In genomic region chr20:60725311-60725906, GRCh38 we compare ENCODE assay signal across 20 cellular contexts.
DNase-seq lines count a peak whose midpoint lies in the region; ATAC-seq, FAIRE-seq and TF ChIP-seq lines count a peak whose summit lies in the region.
"Had no signal": no experiment of that assay in that cellular context is flagged by ENCODE, and none has a peak within 500 bp of the region (broad histone marks: within the 10 kb centered on the region; RNA-seq: fewer than 3 reads in every experiment).

No MANE protein-coding gene starts in this region.

- no peak for ATAC-seq in A549
- no peak for ATAC-seq in IMR-90 (ENCODE audit: low read depth)
- ATAC-seq in GM18505 (IDR thresholded peaks at IDR 0.05; ENCODE audit: unreplicated experiment): no peak
- no peak for ATAC-seq in GM21447 (IDR thresholded peaks at IDR 0.05; ENCODE audit: unreplicated experiment)
- no peak for ATAC-seq in Right ventricle myocardium superior (ENCODE audit: poor library complexity)
- ATAC-seq: CD8-positive, alpha-beta T cell; GM23338 had no signal

- H2AFZ ChIP-seq in IMR-90 (replicated peaks; ENCODE audit: low read length, poor library complexity): no peak overlapping the region
- no peak overlapping the region for H2AFZ ChIP-seq in H1 (ENCODE audit: low read length)
- H2AFZ ChIP-seq: GM23338 had no signal

- intact Hi-C loops in IMR-90 (cut with micrococcal nuclease) (no loop called here), Right ventricle myocardium superior (cut with DNase I) (no loop called here)

- H2BK5ac ChIP-seq in IMR-90 (ENCODE audit: low read depth, low read length, poor library complexity, severe bottlenecking) (no peak overlapping the region), H1 (ENCODE audit: low read depth, low read length) (no peak overlapping the region)

- POLR2A ChIA-PET in A549 (lab: Yijun Ruan, JAX): no interaction called here
- POLR2A ChIA-PET in IMR-90 (lab: Charles Lee; ENCODE audit: unreplicated experiment): no interaction called here
- POLR2A ChIA-PET in H1 (lab: Charles Lee; ENCODE audit: partially characterized antibody): no interaction called here

- no peak overlapping the region for H3K23ac ChIP-seq in IMR-90 (ENCODE audit: low read depth, low read length)
- H3K23ac ChIP-seq in H1 (ENCODE audit: insufficient read length): no peak overlapping the region

- WGBS in A549 (ENCODE audit: missing lambda C conversion rate): 0% methylated on average over 4 of the region's 4 CpGs
- WGBS in IMR-90 (ENCODE audit: extremely low coverage in 2 of 2, insufficient read length in 1 of 2), 2 experiments: 18 to 100% methylated on average over 1 to 2 of the region's 4 CpGs
- WGBS in H1 (ENCODE audit: extremely low coverage in 1 of 2, insufficient coverage in 1 of 2, insufficient read length in 1 of 2, insufficient replicate concordance in 2 of 2, low coverage in 1 of 2, low lambda C conversion rate in 2 of 2, missing lambda C conversion rate in 1 of 2), 2 experiments: 94 to 100% methylated on average over 1 to 4 of the region's 4 CpGs

- FAIRE-seq in A549 (lab: Jason Lieb, UNC): peak; percentile 68
- FAIRE-seq in H1 (lab: Jason Lieb, UNC): no peak
- FAIRE-seq: G401.6, GM12892, GM19239, H54 had no signal

- H3K4ac ChIP-seq in IMR-90 (ENCODE audit: low read depth, low read length): no peak overlapping the region
- no peak overlapping the region for H3K4ac ChIP-seq in H1 (replicated peaks; ENCODE audit: insufficient read length, low read depth, low read length)

- in situ Hi-C loops in IMR-90 (cut with MboI; ENCODE audit: low sequenced_read_pairs): no loop called here

- no peaks in the 10 kb centered on the region for H3K9me3 ChIP-seq in A549
- H3K9me3 ChIP-seq in IMR-90 (ENCODE audit: control insufficient read depth, insufficient read depth, low read length): peaks cover 3% of the 10 kb centered on the region; the same call in 1 of the 2 replicates
- peaks cover 2% of the 10 kb centered on the region in 2 experiments; a peak in 2 of 4 replicates for H3K9me3 ChIP-seq in H1 (ENCODE audit: insufficient read depth in 2 of 2, low read depth in 1 of 2, low read length in 1 of 2)
- H3K9me3 ChIP-seq: BLaER1, Caco-2, HAP-1 had no signal

- no peak for TF ChIP-seq RAD21 in A549 (conservative IDR thresholded peaks at IDR 0.05 in 1 of 2, IDR thresholded peaks at IDR 0.05 in 1 of 2)
- TF ChIP-seq RAD21 in IMR-90 (IDR thresholded peaks at IDR 0.05; ENCODE audit: low read length): no peak
- TF ChIP-seq RAD21 in H1 (IDR thresholded peaks at IDR 0.05 in 1 of 2, conservative IDR thresholded peaks at IDR 0.05 in 1 of 2; ENCODE audit: low read depth in 2 of 2, low read length in 2 of 2): no peak

- H3K18ac ChIP-seq in IMR-90 (ENCODE audit: low read depth, low read length) (no peak overlapping the region), H1 (ENCODE audit: extremely low read depth, low read length) (no peak overlapping the region)

- H3K56ac ChIP-seq in IMR-90 (ENCODE audit: extremely low read depth, insufficient read depth, low read length) (no peak overlapping the region), H1 (replicated peaks; ENCODE audit: insufficient read length, low read depth, low read length) (no peak overlapping the region)

- H3K14ac ChIP-seq in IMR-90 (replicated peaks; ENCODE audit: low read depth, low read length): no peak overlapping the region
- H3K14ac ChIP-seq in H1 (ENCODE audit: insufficient read length): no peak overlapping the region

- no peaks in the 10 kb centered on the region for H3K79me2 ChIP-seq in H1 (ENCODE audit: control insufficient read depth in 1 of 2, insufficient read depth in 2 of 2, low read length in 2 of 2)

- no peak overlapping the region for H2BK12ac ChIP-seq in H1 (ENCODE audit: low read depth, low read length)

- H2BK20ac ChIP-seq in IMR-90 (ENCODE audit: low read depth, low read length) (no peak overlapping the region), H1 (ENCODE audit: low read length) (no peak overlapping the region)

- no peak overlapping the region for H3K9ac ChIP-seq in IMR-90 (ENCODE audit: low read depth, low read length)
- no peak overlapping the region for H3K9ac ChIP-seq in H1 (replicated peaks in 1 of 4; ENCODE audit: extremely low read depth in 1 of 4, low read depth in 3 of 4, low read length in 3 of 4)
- H3K9ac ChIP-seq: BLaER1 had no signal

- no peak overlapping the region for H3K4me3 ChIP-seq in A549
- H3K4me3 ChIP-seq in IMR-90 (ENCODE audit: insufficient read depth, low read depth, low read length): no peak overlapping the region
- no peak overlapping the region for H3K4me3 ChIP-seq in H1 (ENCODE audit: extremely low read depth in 1 of 4, insufficient read depth in 2 of 4, low read depth in 3 of 4, low read length in 4 of 4)
- H3K4me3 ChIP-seq: BLaER1, GM23338, HAP-1 had no signal

- H3K9me1 ChIP-seq in IMR-90 (ENCODE audit: insufficient read depth, low read length): no peaks in the 10 kb centered on the region

- H2BK120ac ChIP-seq in IMR-90 (ENCODE audit: low read depth, low read length) (no peak overlapping the region), H1 (replicated peaks; ENCODE audit: low read depth, low read length) (no peak overlapping the region)

- TF ChIP-seq POLR2A in A549 (IDR thresholded peaks at IDR 0.05; ENCODE audit: low read length) (no peak), IMR-90 (IDR thresholded peaks at IDR 0.05; ENCODE audit: low read depth, low read length) (no peak), H1 (IDR thresholded peaks at IDR 0.05; ENCODE audit: control extremely low read depth in 1 of 2, low read depth in 2 of 2, low read length in 2 of 2) (no peak), GM18505 (IDR thresholded peaks at IDR 0.05; ENCODE audit: borderline replicate concordance, extremely low read depth, insufficient read depth, insufficient read length) (no peak)

- H4K20me1 ChIP-seq in IMR-90 (ENCODE audit: insufficient read depth, low read length) (no peaks in the 10 kb centered on the region), H1 (replicated peaks in 1 of 2; ENCODE audit: control insufficient read depth in 1 of 2, insufficient read depth in 2 of 2, low read length in 2 of 2) (no peaks in the 10 kb centered on the region)
- H4K20me1 ChIP-seq: BLaER1 had no signal

- no peak overlapping the region for H2BK15ac ChIP-seq in IMR-90 (ENCODE audit: low read depth, low read length)
- no peak overlapping the region for H2BK15ac ChIP-seq in H1 (ENCODE audit: low read length)

- H3K36me3 ChIP-seq in IMR-90 (ENCODE audit: control insufficient read depth, insufficient read depth, low read length): no peaks in the 10 kb centered on the region
- H3K36me3 ChIP-seq in H1 (ENCODE audit: control insufficient read depth in 2 of 4, insufficient read depth in 4 of 4, low read length in 3 of 4): no peaks in the 10 kb centered on the region; a peak in 1 of 8 replicates
- H3K36me3 ChIP-seq: BLaER1, HAP-1 had no signal

- no TSS peak for BruUV-seq in IMR-90 (replicated peaks; lab: Mats Ljungman, UMichigan)

- H2AK5ac ChIP-seq in IMR-90 (ENCODE audit: low read depth, low read length): no peak overlapping the region
- no peak overlapping the region for H2AK5ac ChIP-seq in H1 (ENCODE audit: low read depth, low read length)

- CTCF ChIA-PET in A549 (lab: Yijun Ruan, JAX) (no interaction called here), IMR-90 (lab: Yijun Ruan, JAX) (no interaction called here), H1 (lab: Charles Lee; ENCODE audit: partially characterized antibody) (no interaction called here)

- no peak overlapping the region for H3K27ac ChIP-seq in A549
- H3K27ac ChIP-seq in IMR-90 (ENCODE audit: insufficient read depth, low read length): no peak overlapping the region
- H3K27ac ChIP-seq in H1 (ENCODE audit: low read depth, low read length): no peak overlapping the region
- H3K27ac ChIP-seq: BLaER1, C4-2B had no signal

- no peaks in the 10 kb centered on the region for H3K23me2 ChIP-seq in H1 (ENCODE audit: low read depth, low read length)

- H3K4me1 ChIP-seq in A549 (no peaks in the 10 kb centered on the region), IMR-90 (ENCODE audit: control insufficient read depth, insufficient read depth, low read length) (no peaks in the 10 kb centered on the region), H1 (replicated peaks in 1 of 4; ENCODE audit: control insufficient read depth in 3 of 4, insufficient read depth in 4 of 4, low read length in 3 of 4) (peaks cover 11 to 22% (median 17%) of the 10 kb centered on the region in 4 experiments; a peak in 6 of 7 replicates)
- H3K4me1 ChIP-seq: BLaER1, Caco-2, HAP-1 had no signal

- dilution Hi-C loops in IMR-90 (cut with HindIII; ENCODE audit: low sequenced_read_pairs, unreplicated experiment): no loop called here

- H3K4me2 ChIP-seq in A549 (no peak overlapping the region), IMR-90 (ENCODE audit: low read depth, low read length) (no peak overlapping the region), H1 (ENCODE audit: insufficient read depth in 1 of 2, low read depth in 2 of 2, low read length in 2 of 2) (no peak overlapping the region)
- H3K4me2 ChIP-seq: BLaER1, GM23338 had no signal

- H2AK9ac ChIP-seq in IMR-90 (replicated peaks; ENCODE audit: low read depth, low read length, poor library complexity): no peak overlapping the region

- TF ChIP-seq EP300 in A549 (IDR thresholded peaks at IDR 0.05) (no peak), H1 (IDR thresholded peaks at IDR 0.05; ENCODE audit: borderline replicate concordance in 1 of 2, low read depth in 2 of 2, low read length in 2 of 2) (no peak)

- no peak for DNase-seq in A549 (ENCODE audit: low read depth in 1 of 2, low spot score in 1 of 2)
- no peak for DNase-seq in IMR-90
- no peak for DNase-seq in H1 (ENCODE audit: low read depth in 1 of 2, low spot score in 2 of 2)
- no peak for DNase-seq in Right ventricle myocardium superior
- DNase-seq: Caco-2; CD4-positive, CD25-positive, alpha-beta regulatory T cell; CD8-positive, alpha-beta T cell; DMS153; DND-41; HFFc6 had no signal

- no peaks in the 10 kb centered on the region for H3K79me1 ChIP-seq in IMR-90 (ENCODE audit: low read depth in 1 of 2, low read length in 2 of 2)
- no peaks in the 10 kb centered on the region for H3K79me1 ChIP-seq in H1 (ENCODE audit: low read depth, low read length)

- no peak for TF ChIP-seq CTCF in A549 (IDR thresholded peaks at IDR 0.05)
- TF ChIP-seq CTCF in IMR-90 (conservative IDR thresholded peaks at IDR 0.05; ENCODE audit: low read depth, low read length): no peak
- no peak for TF ChIP-seq CTCF in H1 (IDR thresholded peaks at IDR 0.05; ENCODE audit: control extremely low read depth in 1 of 3, insufficient read depth in 1 of 3, low read depth in 1 of 3, low read length in 3 of 3)

- H3K27me3 ChIP-seq in IMR-90 (ENCODE audit: control insufficient read depth, insufficient read depth, low read length) (no peaks in the 10 kb centered on the region), H1 (replicated peaks in 1 of 4; ENCODE audit: control insufficient read depth in 3 of 4, extremely low read depth in 1 of 4, insufficient read depth in 3 of 4, low read length in 3 of 4) (no peaks in the 10 kb centered on the region; a peak in 1 of 7 replicates)
- H3K27me3 ChIP-seq: BLaER1 had no signal

- no peak overlapping the region for H4K5ac ChIP-seq in IMR-90 (ENCODE audit: low read depth, low read length)
- H4K5ac ChIP-seq in H1 (ENCODE audit: insufficient read length, low read depth, low read length): no peak overlapping the region

- H4K91ac ChIP-seq in IMR-90 (ENCODE audit: insufficient read depth, low read depth, low read length) (no peak overlapping the region), H1 (replicated peaks; ENCODE audit: insufficient read length, low read length) (no peak overlapping the region)

- no peak overlapping the region for H4K8ac ChIP-seq in IMR-90 (ENCODE audit: low read depth in 2 of 2, low read length in 2 of 2)
- no peak overlapping the region for H4K8ac ChIP-seq in H1 (ENCODE audit: extremely low read depth, insufficient read depth, low read length)

Comparison
In these comparisons a context has a peak if more than half of its experiments do, and no peak if none do; other contexts are left out.
1. Of the 18 proteins assayed by ChIP-seq in both H1 and A549: peak only in H1: none; only in A549: none; in both: MAFK; in neither: 17.